ENCODE assay signal across 13 cellular contexts in genomic region chr2:3465844-3466481, GRCh38. TPM values are rescaled to one million over a fixed set of nuclear protein-coding genes. Genes with fewer than 3 reads are reported as not detected.
A peak's percentile ranks its signal among the peaks of the same experiment; 100 is the strongest.
DNase-seq lines count a peak whose midpoint lies in the region; ATAC-seq and TF ChIP-seq lines count a peak whose summit lies in the region.
"Had no signal": no experiment of that assay in that cellular context is flagged by ENCODE, and none has a peak within 500 bp of the region (broad histone marks: within the 10 kb centered on the region; RNA-seq: fewer than 3 reads in every experiment).

No MANE protein-coding gene starts in this region.

- H3K36me3 ChIP-seq in Peyer's patch, result peaks cover 0 to 71% (median 0%) of the 10 kb centered on the region in 3 donors

- ATAC-seq in SK-N-SH treated with all-trans-retinoic acid at 6 μM for 48 hours (peak; percentile 80), GM21360 (IDR thresholded peaks at IDR 0.05; ENCODE audit: unreplicated experiment) (no peak), HG02623 (IDR thresholded peaks at IDR 0.05; ENCODE audit: unreplicated experiment) (no peak)
- ATAC-seq: K562 had no signal

- no peak for TF ChIP-seq POLR2A in Peyer's patch (IDR thresholded peaks at IDR 0.05)

- DNase-seq in ELR (ENCODE audit: low read depth) (peak; percentile 90), fibroblast of peridontal ligament (ENCODE audit: extremely low read depth) (peak; percentile 89), retinal pigment epithelial cell (ENCODE audit: low read depth) (peak; percentile 75), Peyer's patch (no peak), NCI-H1694 treated with DMSO at 0.1 percent for 48 hours (lab: John Stamatoyannopoulos, UW) (no peak)
- DNase-seq: activated B cell treated with CpG ODN at 0.5 μM for 24 hours, activated gamma-delta T cell treated with Interleukin-2 at 50 U/mL for 16 hours, DND-41, erythroblast had no signal

- no peaks in the 10 kb centered on the region for H3K27me3 ChIP-seq in Peyer's patch

- no peaks in the 10 kb centered on the region for H3K9me3 ChIP-seq in Peyer's patch

- no peak for TF ChIP-seq CTCF in retinal pigment epithelial cell (conservative IDR thresholded peaks at IDR 0.05; ENCODE audit: low read depth, low read length)
- no peak for TF ChIP-seq CTCF in Peyer's patch (IDR thresholded peaks at IDR 0.05)

- no peaks in the 10 kb centered on the region for H3K4me1 ChIP-seq in Peyer's patch

- no peak overlapping the region for H3K4me3 ChIP-seq in retinal pigment epithelial cell (ENCODE audit: low read length)
- H3K4me3 ChIP-seq in Peyer's patch, result no peak overlapping the region
- H3K4me3 ChIP-seq: K562 had no signal

- H3K27ac ChIP-seq in Peyer's patch, result no peak overlapping the region

TF ChIP-seq in SK-N-SH treated with all-trans-retinoic acid at 6 μM for 48 hours, 23 proteins besides CTCF, POLR2A, EP300 and RAD21:
- 0 out of 2 replicates have a peak, but pooled peaks have one; percentile 3 for TF ChIP-seq SNAI2 (CRISPR knock-in tag; IDR thresholded peaks at IDR 0.05)
- no peak for TF ChIP-seq GLIS3 (CRISPR knock-in tag; IDR thresholded peaks at IDR 0.05)
- TF ChIP-seq ZFP30 (CRISPR knock-in tag; IDR thresholded peaks at IDR 0.05), result no peak
- 0 out of 2 replicates have a peak, but pooled peaks have one; percentile 20 for TF ChIP-seq CSDC2 (CRISPR knock-in tag; IDR thresholded peaks at IDR 0.05)
- TF ChIP-seq ZNF8 (CRISPR knock-in tag; IDR thresholded peaks at IDR 0.05), result no peak
- TF ChIP-seq ISL1 (CRISPR knock-in tag; IDR thresholded peaks at IDR 0.05), result 0 out of 2 replicates have a peak, but pooled peaks have one; percentile 39
- no peak for TF ChIP-seq OSR1 (CRISPR knock-in tag; IDR thresholded peaks at IDR 0.05)

RNA-seq across cellular contexts. Expression of gene ADI1, which starts 53.4 kb away (rescaled TPM):
- 100 to 1,000 TPM in 1 of 4 donors, 10 to 100 TPM in 3; 43.7 to 207 (median 71.0) TPM for total RNA-seq in Peyer's patch

Comparison
In these comparisons a context has a peak if more than half of its experiments do, and no peak if none do; other contexts are left out.
1. DNase-seq: peak in ELR (single experiment), fibroblast of peridontal ligament (single experiment) and retinal pigment epithelial cell (single experiment); none in Peyer's patch (0 of 3) and NCI-H1694 treated with DMSO at 0.1 percent for 48 hours (single experiment).